Comparison of ENCODE assay signal across 10 cellular contexts in the genomic region with DNA sequence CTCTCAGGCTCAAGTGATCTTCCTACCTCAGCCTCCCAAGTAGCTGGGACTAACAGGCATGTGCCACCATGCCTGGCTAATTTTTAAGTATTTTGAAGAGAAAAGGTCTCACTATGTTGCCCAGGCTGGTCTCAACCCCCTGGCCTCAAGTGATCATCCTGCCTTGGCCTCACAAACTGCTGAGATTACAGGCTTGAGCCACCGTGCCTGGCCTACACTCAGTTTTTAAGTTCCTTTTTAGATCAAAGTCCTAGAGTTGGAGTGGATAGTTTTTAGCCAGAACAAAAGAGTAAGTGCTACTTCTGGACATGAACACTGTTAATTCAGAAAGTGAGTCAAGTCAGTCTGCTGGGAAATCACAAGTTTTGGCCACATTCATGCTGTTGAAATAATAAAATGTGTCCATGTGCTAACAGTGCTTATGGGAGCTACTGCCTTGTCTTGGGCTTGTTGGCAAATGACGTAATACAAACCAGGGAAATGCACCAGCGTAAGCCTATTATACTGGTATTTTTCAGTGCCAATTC.
DNase-seq lines count a peak whose midpoint lies in the region; TF ChIP-seq lines count a peak whose summit lies in the region.
"Had no signal": no experiment of that assay in that cellular context is flagged by ENCODE, and none has a peak within 500 bp of the region (broad histone marks: within the 10 kb centered on the region; RNA-seq: fewer than 3 reads in every experiment).

No MANE protein-coding gene starts in this region.

- H3K4me3 ChIP-seq in epithelial cell of proximal tubule (ENCODE audit: low read depth, low read length) (no peak overlapping the region), muscle layer of duodenum (ENCODE audit: low read depth in 1 of 2, low read length in 2 of 2) (no peak overlapping the region)
- H3K4me3 ChIP-seq: BLaER1 had no signal

- peak overlapping the region; percentile 74 for H3K27ac ChIP-seq in muscle layer of duodenum (ENCODE audit: low read length)
- H3K27ac ChIP-seq: BLaER1 had no signal

- H3K9me3 ChIP-seq in muscle layer of duodenum (ENCODE audit: control insufficient read depth in 1 of 2, low read length in 2 of 2) = no peaks in the 10 kb centered on the region
- H3K9me3 ChIP-seq: BLaER1 had no signal

- H3K36me3 Mint-ChIP-seq in glutamatergic neuron (ENCODE audit: unreplicated experiment) = no peaks in the 10 kb centered on the region

- no peak for TF ChIP-seq CTCF in epithelial cell of proximal tubule (conservative IDR thresholded peaks at IDR 0.05; ENCODE audit: low read depth, low read length)
- TF ChIP-seq CTCF in glutamatergic neuron (IDR thresholded peaks at IDR 0.05; ENCODE audit: partially characterized antibody, unreplicated experiment) = no peak

- no peaks in the 10 kb centered on the region for H3K9me3 Mint-ChIP-seq in glutamatergic neuron (ENCODE audit: unreplicated experiment)

- H3K4me1 ChIP-seq in muscle layer of duodenum (ENCODE audit: control insufficient read depth in 1 of 2, insufficient read depth in 2 of 2, low read length in 2 of 2) = peaks cover 24% of the 10 kb centered on the region in 2 donors

- H3K27me3 ChIP-seq in muscle layer of duodenum (ENCODE audit: low read depth, low read length) = no peaks in the 10 kb centered on the region
- H3K27me3 ChIP-seq: BLaER1 had no signal

- peaks cover 5% of the 10 kb centered on the region for H3K27me3 Mint-ChIP-seq in glutamatergic neuron (ENCODE audit: unreplicated experiment)

- peaks cover 9% of the 10 kb centered on the region for H3K4me1 Mint-ChIP-seq in glutamatergic neuron (ENCODE audit: low read depth, unreplicated experiment)

- no peak overlapping the region for H3K4me3 Mint-ChIP-seq in glutamatergic neuron (ENCODE audit: unreplicated experiment)

- DNase-seq in A172 (ENCODE audit: low spot score) (peak; percentile 18), NCI-H2029 (lab: John Stamatoyannopoulos, UW) (peak; percentile 88), epithelial cell of proximal tubule (ENCODE audit: low read depth) (peak; percentile 64), SIG-M5 treated with dmso at 0.1 percent for 504 hours (lab: John Stamatoyannopoulos, UW; ENCODE audit: unreplicated experiment) (no peak), NCI-H774 (lab: John Stamatoyannopoulos, UW) (no peak), glutamatergic neuron (no peak)
- no peak for DNase-seq in activated CD8-positive, alpha-beta memory T cell treated with anti-CD3 and anti-CD28 coated beads for 24 hours
- DNase-seq: stimulated activated CD4-positive, alpha-beta T cell treated with anti-CD3 and anti-CD28 coated beads, Interleukin-4, amount 100 ng/mL, for 4 hours had no signal

- H3K36me3 ChIP-seq in muscle layer of duodenum (ENCODE audit: control insufficient read depth in 1 of 2, insufficient read depth in 2 of 2, low read length in 2 of 2) = peaks cover 0 to 9% of the 10 kb centered on the region in 2 donors

- no peak overlapping the region for H3K27ac Mint-ChIP-seq in glutamatergic neuron (ENCODE audit: unreplicated experiment)

Comparison
In these comparisons a context has a peak if more than half of its experiments do, and no peak if none do; other contexts are left out.
1. DNase-seq: peak in A172 (single experiment), NCI-H2029 (single experiment) and epithelial cell of proximal tubule (single experiment); none in activated CD8-positive, alpha-beta memory T cell treated with anti-CD3 and anti-CD28 coated beads for 24 hours (single experiment), SIG-M5 treated with dmso at 0.1 percent for 504 hours (single experiment), NCI-H774 (single experiment) and glutamatergic neuron (single experiment).